In genomic region chr3:72178463-72179106, GRCh38 we compare ENCODE assay signal across 17 cellular contexts.
A peak's percentile ranks its signal among the peaks of the same experiment; 100 is the strongest.
DNase-seq lines count a peak whose midpoint lies in the region; ATAC-seq and TF ChIP-seq lines count a peak whose summit lies in the region.
"Had no signal": no experiment of that assay in that cellular context is flagged by ENCODE, and none has a peak within 500 bp of the region (broad histone marks: within the 10 kb centered on the region; RNA-seq: fewer than 3 reads in every experiment).

No MANE protein-coding gene starts in this region.

- no peaks in the 10 kb centered on the region for H3K79me1 ChIP-seq in mesendoderm (ENCODE audit: low read length)

- H3K4me1 ChIP-seq in DOHH2 (ENCODE audit: control insufficient read depth, low read length): peaks cover 85% of the 10 kb centered on the region
- no peaks in the 10 kb centered on the region for H3K4me1 ChIP-seq in mesendoderm (ENCODE audit: control insufficient read depth, low read depth, low read length)
- peaks cover 0 to 6% of the 10 kb centered on the region in 2 donors for H3K4me1 ChIP-seq in aorta (ENCODE audit: control insufficient read depth in 1 of 2, insufficient read depth in 2 of 2, low read length in 2 of 2)

- H3K27ac ChIP-seq in DOHH2 (ENCODE audit: low read depth, low read length) (peak overlapping the region; percentile 84), RWPE1 (peak overlapping the region; percentile 91), mesendoderm (ENCODE audit: low read depth, low read length) (no peak overlapping the region), aorta (ENCODE audit: low read depth in 1 of 2, low read length in 2 of 2) (no peak overlapping the region)
- H3K27ac ChIP-seq: C4-2B had no signal

- no CpG with 5 or more reads among the region's 3 CpGs for WGBS in mesendoderm (ENCODE audit: extremely low coverage, insufficient coverage, low lambda C conversion rate)
- WGBS in aorta, 2 donors: 90 to 95% methylated on average over 3 of the region's 3 CpGs

- POLR2A ChIA-PET in HEK293T (lab: Yijun Ruan, JAX): no interaction called here
- POLR2A ChIA-PET in RWPE1 (lab: Yijun Ruan, JAX; ENCODE audit: low non-redundant PET): no interaction called here

- H3K79me2 ChIP-seq in DOHH2 (ENCODE audit: control insufficient read depth, low read length) (peaks cover 18% of the 10 kb centered on the region), mesendoderm (ENCODE audit: control insufficient read depth, insufficient read depth, low read length) (no peaks in the 10 kb centered on the region)

- H3K56ac ChIP-seq in mesendoderm (ENCODE audit: low read length): no peak overlapping the region

- no peaks in the 10 kb centered on the region for H3K9me2 ChIP-seq in DOHH2 (replicated peaks; ENCODE audit: control insufficient read depth, low read length)

- DNase-seq in HEK293T (ENCODE audit: extremely low spot score): no peak
- no peak for DNase-seq in RWPE1 (ENCODE audit: low spot score)
- DNase-seq in mesendoderm: peak; percentile 57
- no peak for DNase-seq in NCI-H2029 treated with DMSO at 0.1 percent for 48 hours (lab: John Stamatoyannopoulos, UW)
- DNase-seq in Kasumi-1 (lab: John Stamatoyannopoulos, UW): no peak
- DNase-seq in aorta: no peak
- DNase-seq: DMS 273 treated with DMSO at 0.1 percent for 48 hours, GF-D8, H9, NCI-H187 treated with DMSO at 0.1 percent for 48 hours, NCI-H226, NCI-H524 treated with DMSO at 0.1 percent for 48 hours, Right ventricle myocardium superior, T-cell had no signal

- no peak overlapping the region for H3K4ac ChIP-seq in mesendoderm (ENCODE audit: low read depth, low read length)

- H3K9me3 ChIP-seq in DOHH2 (ENCODE audit: control insufficient read depth, insufficient read depth, low read length) (no peaks in the 10 kb centered on the region), aorta (ENCODE audit: control insufficient read depth, low read length) (no peaks in the 10 kb centered on the region)

- no peak overlapping the region for H4K8ac ChIP-seq in mesendoderm (ENCODE audit: low read depth, low read length)

- no peak overlapping the region for H2BK120ac ChIP-seq in mesendoderm (ENCODE audit: low read depth, low read length)

- H2AK5ac ChIP-seq in mesendoderm (ENCODE audit: low read length): no peak overlapping the region

- H4K20me1 ChIP-seq in DOHH2 (ENCODE audit: control insufficient read depth, insufficient read depth, low read depth, low read length): no peaks in the 10 kb centered on the region

- peaks cover 57% of the 10 kb centered on the region for H3F3A ChIP-seq in DOHH2 (ENCODE audit: control insufficient read depth, insufficient read depth)

- H3K36me3 ChIP-seq in DOHH2 (ENCODE audit: control insufficient read depth, low read length) (peaks cover 76% of the 10 kb centered on the region), mesendoderm (ENCODE audit: control insufficient read depth, insufficient read depth, low read length) (no peaks in the 10 kb centered on the region), aorta (ENCODE audit: control insufficient read depth in 1 of 2, insufficient read depth in 2 of 2, low read length in 1 of 2) (no peaks in the 10 kb centered on the region)

- intact Hi-C loops in aorta (cut with DNase I): loop anchor here in 1 of 2 donors (10.0 kb wide), 1 partner anchor 66 kb away; no protein-coding TSS in a partner anchor

- H3K27me3 ChIP-seq in DOHH2 (ENCODE audit: control insufficient read depth, low read length) (no peaks in the 10 kb centered on the region), mesendoderm (ENCODE audit: insufficient read depth, low read length, poor library complexity) (no peaks in the 10 kb centered on the region), aorta (ENCODE audit: control insufficient read depth in 1 of 2, insufficient read depth in 2 of 2, low read length in 1 of 2) (no peaks in the 10 kb centered on the region)

- CTCF ChIA-PET in HEK293T (lab: Yijun Ruan, JAX) (no interaction called here), RWPE1 (lab: Yijun Ruan, JAX) (no interaction called here)

- H3K4me3 ChIP-seq in DOHH2 (ENCODE audit: low read length): no peak overlapping the region
- no peak overlapping the region for H3K4me3 ChIP-seq in mesendoderm (ENCODE audit: low read length)
- no peak overlapping the region for H3K4me3 ChIP-seq in aorta (ENCODE audit: low read length in 2 of 2)

- no peak overlapping the region for H3K23ac ChIP-seq in mesendoderm (ENCODE audit: low read length)

- H4K5ac ChIP-seq in mesendoderm (ENCODE audit: low read length): no peak overlapping the region

- no peak overlapping the region for H3K9ac ChIP-seq in mesendoderm (ENCODE audit: low read length)

- no peak overlapping the region for H3K18ac ChIP-seq in mesendoderm (ENCODE audit: low read length)

- H2BK5ac ChIP-seq in mesendoderm (ENCODE audit: low read length): no peak overlapping the region

- TF ChIP-seq CTCF in DOHH2 (IDR thresholded peaks at IDR 0.05; ENCODE audit: low read depth, low read length, poor library complexity, severe bottlenecking) (no peak), RWPE1 (conservative IDR thresholded peaks at IDR 0.05; ENCODE audit: low read depth) (no peak)

- ATAC-seq in aorta (ENCODE audit: low FRiP score): no peak
- ATAC-seq: SK-N-SH treated with all-trans-retinoic acid at 6 μM for 48 hours had no signal

- no peak overlapping the region for H2BK15ac ChIP-seq in mesendoderm (replicated peaks; ENCODE audit: low read depth)

- H3K4me2 ChIP-seq in DOHH2 (ENCODE audit: low read length) (no peak overlapping the region), mesendoderm (ENCODE audit: low read length) (no peak overlapping the region)

TF ChIP-seq in HEK293T, 16 proteins besides CTCF, POLR2A, EP300 and RAD21:
- TF ChIP-seq NFRKB (IDR thresholded peaks at IDR 0.05): no peak
- no peak for TF ChIP-seq FOXK2 (IDR thresholded peaks at IDR 0.05)
- no peak for TF ChIP-seq ARNT (IDR thresholded peaks at IDR 0.05)
- TF ChIP-seq PKNOX1 (IDR thresholded peaks at IDR 0.05): peak; percentile 11; the same call in 1 of the 2 replicates
- no peak for TF ChIP-seq L3MBTL2 (conservative IDR thresholded peaks at IDR 0.05)
- TF ChIP-seq FOXM1 (IDR thresholded peaks at IDR 0.05; ENCODE audit: borderline replicate concordance): no peak
- no peak for TF ChIP-seq ZNF384 (IDR thresholded peaks at IDR 0.05)
- TF ChIP-seq BHLHE40 (IDR thresholded peaks at IDR 0.05; ENCODE audit: borderline replicate concordance): no peak
- no peak for TF ChIP-seq LEF1 (IDR thresholded peaks at IDR 0.05; ENCODE audit: borderline replicate concordance)
TF ChIP-seq in HEK293T: peak in this region for 1.

Comparison
In these comparisons a context has a peak if more than half of its experiments do, and no peak if none do; other contexts are left out.
1. H3K27ac ChIP-seq: peak in DOHH2 (single experiment) and RWPE1 (single experiment); none in mesendoderm (single experiment) and aorta (0 of 2).